Comparison of ENCODE assay signal across 10 cellular contexts in genomic region chr4:82352825-82353370, GRCh38. TPM values are rescaled to one million over a fixed set of nuclear protein-coding genes. Genes with fewer than 3 reads are reported as not detected.
DNase-seq lines count a peak whose midpoint lies in the region; ATAC-seq and TF ChIP-seq lines count a peak whose summit lies in the region.
"Had no signal": no experiment of that assay in that cellular context is flagged by ENCODE, and none has a peak within 500 bp of the region (broad histone marks: within the 10 kb centered on the region; RNA-seq: fewer than 3 reads in every experiment).

No MANE protein-coding gene starts in this region.

- H3K27ac Mint-ChIP-seq in activated CD4-positive, alpha-beta T cell treated with anti-CD3 and anti-CD28 coated beads for 36 hours, result peak overlapping the region; percentile 74
- peak overlapping the region; percentile 77 for H3K27ac Mint-ChIP-seq in activated naive CD8-positive, alpha-beta T cell treated with anti-CD3 and anti-CD28 coated beads for 36 hours

- in situ Hi-C loops in gastrocnemius medialis (cut with MboI; ENCODE audit: low sequenced_read_pairs in 4 of 4), result no loop called here

- H3K9me2 ChIP-seq in SK-N-SH, result no peaks in the 10 kb centered on the region

- no peak overlapping the region for H2AFZ ChIP-seq in SK-N-SH (ENCODE audit: low read depth)

- H3K36me3 ChIP-seq in gastrocnemius medialis (peaks cover 0 to 47% of the 10 kb centered on the region in 2 donors), SK-N-SH (replicated peaks in 1 of 2; ENCODE audit: control insufficient read depth in 1 of 2, insufficient read depth in 2 of 2, low read length in 1 of 2) (peaks cover 72 to 83% of the 10 kb centered on the region in 2 experiments)

- TF ChIP-seq EP300 in SK-N-SH (IDR thresholded peaks at IDR 0.05; ENCODE audit: borderline replicate concordance in 1 of 2, low read depth in 1 of 2, low read length in 1 of 2), result no peak

- H3K36me3 Mint-ChIP-seq in activated CD4-positive, alpha-beta T cell treated with anti-CD3 and anti-CD28 coated beads for 36 hours (ENCODE audit: low read depth), result peaks cover 70% of the 10 kb centered on the region
- H3K36me3 Mint-ChIP-seq in activated naive CD8-positive, alpha-beta T cell treated with anti-CD3 and anti-CD28 coated beads for 36 hours, result peaks cover 52% of the 10 kb centered on the region

- no peaks in the 10 kb centered on the region for H3K27me3 Mint-ChIP-seq in activated CD4-positive, alpha-beta T cell treated with anti-CD3 and anti-CD28 coated beads for 36 hours
- H3K27me3 Mint-ChIP-seq in activated naive CD8-positive, alpha-beta T cell treated with anti-CD3 and anti-CD28 coated beads for 36 hours, result no peaks in the 10 kb centered on the region

- 75% methylated on average over 2 of the region's 2 CpGs for WGBS in SK-N-SH (ENCODE audit: low lambda C conversion rate)

- peak overlapping the region; percentile 7 for H3K4me3 Mint-ChIP-seq in activated CD4-positive, alpha-beta T cell treated with anti-CD3 and anti-CD28 coated beads for 36 hours
- H3K4me3 Mint-ChIP-seq in activated naive CD8-positive, alpha-beta T cell treated with anti-CD3 and anti-CD28 coated beads for 36 hours, result no peak overlapping the region

- no peak for TF ChIP-seq POLR2A in gastrocnemius medialis (IDR thresholded peaks at IDR 0.05)

- no peak for TF ChIP-seq RAD21 in SK-N-SH (IDR thresholded peaks at IDR 0.05; ENCODE audit: low read length)

- H3K4me1 ChIP-seq in gastrocnemius medialis (peaks cover 27 to 40% of the 10 kb centered on the region in 2 donors), SK-N-SH (ENCODE audit: control insufficient read depth in 1 of 2, insufficient read depth in 2 of 2, low read depth in 1 of 2, low read length in 1 of 2) (peaks cover 0 to 4% of the 10 kb centered on the region in 2 experiments; a peak in 2 of 4 replicates)

- H3K4me2 ChIP-seq in SK-N-SH, result no peak overlapping the region

- TF ChIP-seq CTCF in gastrocnemius medialis (IDR thresholded peaks at IDR 0.05 in 4 of 5, conservative IDR thresholded peaks at IDR 0.05 in 1 of 5) (no peak), SK-N-SH (IDR thresholded peaks at IDR 0.05) (no peak)

- peak; percentile 74 for ATAC-seq in activated CD4-positive, alpha-beta T cell treated with anti-CD3 and anti-CD28 coated beads for 36 hours
- ATAC-seq in HG02852 (IDR thresholded peaks at IDR 0.05; ENCODE audit: unreplicated experiment) (peak; percentile 62), gastrocnemius medialis (no peak), GM19397 (IDR thresholded peaks at IDR 0.05; ENCODE audit: unreplicated experiment) (no peak)

- H4K20me1 ChIP-seq in SK-N-SH (ENCODE audit: insufficient read depth), result peaks cover 54% of the 10 kb centered on the region

- intact Hi-C loops in activated CD4-positive, alpha-beta T cell treated with anti-CD3 and anti-CD28 coated beads for 36 hours (cut with DNase I, micrococcal nuclease), result loop anchor here (1.0 to 5.0 kb wide), 4 partner anchors 14 to 66 kb away; no protein-coding TSS in a partner anchor
- intact Hi-C loops in gastrocnemius medialis (cut with DNase I; ENCODE audit: low total_unique reads), result no loop called here

- no peak for DNase-seq in activated CD4-positive, alpha-beta T cell treated with anti-CD3 and anti-CD28 coated beads for 36 hours
- DNase-seq in activated CD4-positive, alpha-beta T cell treated with anti-CD3 and anti-CD28 coated beads for 48 hours, result no peak
- DNase-seq in activated naive CD8-positive, alpha-beta T cell treated with anti-CD3 and anti-CD28 coated beads for 36 hours, result no peak
- DNase-seq in gastrocnemius medialis (no peak), SK-N-SH (no peak)
- no peak for DNase-seq in NK-92 treated with Interleukin-12 subunit alpha and Interleukin-12 subunit beta, amount 100 ng/mL, for 24 hours (lab: John Stamatoyannopoulos, UW)
- DNase-seq: dermis blood vessel endothelial cell, NCI-H146 had no signal

- peak overlapping the region; percentile 45 to 65 (median 58) for H3K27ac ChIP-seq in gastrocnemius medialis
- peak overlapping the region in 1 of 2 experiments; percentile 7; a peak in 1 of 4 replicates for H3K27ac ChIP-seq in SK-N-SH (ENCODE audit: low read depth in 2 of 2, low read length in 1 of 2)

- H3K9me3 ChIP-seq in gastrocnemius medialis (no peaks in the 10 kb centered on the region), SK-N-SH (no peaks in the 10 kb centered on the region)

- H3F3A ChIP-seq in SK-N-SH (replicated peaks; ENCODE audit: insufficient read depth), result peaks cover 10% of the 10 kb centered on the region

- H3K79me2 ChIP-seq in SK-N-SH (ENCODE audit: insufficient read depth), result peaks cover 80% of the 10 kb centered on the region

- no peak overlapping the region for H3K4me3 ChIP-seq in gastrocnemius medialis
- H3K4me3 ChIP-seq in SK-N-SH (ENCODE audit: low read depth in 2 of 2, low read length in 1 of 2), result no peak overlapping the region

- H3K4me1 Mint-ChIP-seq in activated CD4-positive, alpha-beta T cell treated with anti-CD3 and anti-CD28 coated beads for 36 hours, result peaks cover 49% of the 10 kb centered on the region
- peaks cover 51% of the 10 kb centered on the region for H3K4me1 Mint-ChIP-seq in activated naive CD8-positive, alpha-beta T cell treated with anti-CD3 and anti-CD28 coated beads for 36 hours

- CTCF ChIA-PET in activated CD4-positive, alpha-beta T cell treated with anti-CD3 and anti-CD28 coated beads for 36 hours (lab: Charles Lee), result interaction anchor here (0.6 to 1.1 kb wide), 3 partner anchors 7 to 43 kb away, joined by 3 to 4 read pairs (median 3); no protein-coding TSS in a partner anchor
- CTCF ChIA-PET in SK-N-SH (lab: Yijun Ruan, JAX), result interaction anchor here (2.5 kb wide), 1 partner anchor 9 kb away, joined by 9 read pairs; no protein-coding TSS in a partner anchor

- H3K9ac ChIP-seq in SK-N-SH, result no peak overlapping the region

- H3K9me3 Mint-ChIP-seq in activated CD4-positive, alpha-beta T cell treated with anti-CD3 and anti-CD28 coated beads for 36 hours (ENCODE audit: low read depth), result no peaks in the 10 kb centered on the region
- H3K9me3 Mint-ChIP-seq in activated naive CD8-positive, alpha-beta T cell treated with anti-CD3 and anti-CD28 coated beads for 36 hours, result no peaks in the 10 kb centered on the region

- H3K27me3 ChIP-seq in gastrocnemius medialis (no peaks in the 10 kb centered on the region), SK-N-SH (ENCODE audit: insufficient read depth) (no peaks in the 10 kb centered on the region)

- POLR2A ChIA-PET in activated CD4-positive, alpha-beta T cell treated with anti-CD3 and anti-CD28 coated beads for 36 hours (lab: Charles Lee), result interaction anchor here (0.9 kb wide), 2 partner anchors 9 to 77 kb away, joined by 3 to 4 read pairs; no protein-coding TSS in a partner anchor
- POLR2A ChIA-PET in SK-N-SH (lab: Yijun Ruan, JAX), result no interaction called here

TF ChIP-seq in SK-N-SH, 30 proteins besides CTCF, POLR2A, EP300 and RAD21:
- TF ChIP-seq USF1 (IDR thresholded peaks at IDR 0.05; ENCODE audit: borderline replicate concordance, low read depth) (no peak), FOSL2 (IDR thresholded peaks at IDR 0.05; ENCODE audit: borderline replicate concordance, low read depth) (no peak), REST (IDR thresholded peaks at IDR 0.05; ENCODE audit: low read depth, low read length) (no peak), SIN3A (IDR thresholded peaks at IDR 0.05; ENCODE audit: borderline replicate concordance, low read depth, low read length) (no peak), MXI1 (IDR thresholded peaks at IDR 0.05; ENCODE audit: low read depth, low read length) (no peak), JUND (IDR thresholded peaks at IDR 0.05) (no peak)

RNA-seq across cellular contexts. Expression of gene HNRNPD, which starts 20.9 kb away (rescaled TPM):
- total RNA-seq in activated CD4-positive, alpha-beta T cell treated with anti-CD3 and anti-CD28 coated beads for 36 hours, result 100 to 1,000 TPM; 505 to 510 TPM
- total RNA-seq in activated naive CD8-positive, alpha-beta T cell treated with anti-CD3 and anti-CD28 coated beads for 36 hours, result 100 to 1,000 TPM; 495 to 535 TPM
- 10 to 100 TPM; 26.9 to 46.0 (median 37.4) TPM for total RNA-seq in gastrocnemius medialis
- polyA plus RNA-seq in SK-N-SH (2012; rRNA removed), result 128 and 286 TPM in 2 replicates
- polyA plus RNA-seq in SK-N-SH (2012; cell fraction: cytosol; rRNA removed), result 214 and 242 TPM in 2 replicates
- 589 and 618 TPM in 2 replicates for polyA plus RNA-seq in SK-N-SH (2012; cell fraction: nucleus; rRNA removed)

Comparison
In these comparisons a context has a peak if more than half of its experiments do, and no peak if none do; other contexts are left out.
1. ATAC-seq: peak in activated CD4-positive, alpha-beta T cell treated with anti-CD3 and anti-CD28 coated beads for 36 hours (single experiment) and HG02852 (single experiment); none in gastrocnemius medialis (0 of 2) and GM19397 (single experiment).
2. RNA of gene HNRNPD, which starts 20.9 kb away (total RNA-seq): 495 to 535 TPM in activated naive CD8-positive, alpha-beta T cell treated with anti-CD3 and anti-CD28 coated beads for 36 hours and 505 to 510 TPM in activated CD4-positive, alpha-beta T cell treated with anti-CD3 and anti-CD28 coated beads for 36 hours; 26.9 to 46.0 TPM in gastrocnemius medialis; every median in the first group is over 10 times any median in the second.